In genomic region chr1:167059045-167059728, GRCh38 we compare ENCODE assay signal across 1 cellular context.
TF ChIP-seq lines count a peak whose summit lies in the region.

No MANE protein-coding gene starts in this region.

TF ChIP-seq in HepG2, 621 proteins besides CTCF, POLR2A, EP300 and RAD21 (continued from another document):
- TF ChIP-seq ZFX (CRISPR knock-in tag; IDR thresholded peaks at IDR 0.05; ENCODE audit: low read depth) (peak; percentile 32; the same call in 1 of the 2 replicates), BORCS8-MEF2B (CRISPR knock-in tag; IDR thresholded peaks at IDR 0.05) (no peak), MEIS2 (CRISPR knock-in tag; IDR thresholded peaks at IDR 0.05) (no peak), ZNF331 (CRISPR knock-in tag; IDR thresholded peaks at IDR 0.05) (no peak), ETV5 (CRISPR knock-in tag; IDR thresholded peaks at IDR 0.05; ENCODE audit: borderline replicate concordance) (peak; percentile 92), HMGXB4 (CRISPR knock-in tag; IDR thresholded peaks at IDR 0.05; ENCODE audit: borderline replicate concordance in 1 of 2, low read depth in 1 of 2) (0 out of 4 replicates have a peak, but pooled peaks of 1 of the 2 experiments have one; percentile 23), FOXJ3 (CRISPR knock-in tag; IDR thresholded peaks at IDR 0.05; ENCODE audit: borderline replicate concordance) (0 out of 2 replicates have a peak, but pooled peaks have one; percentile 23), HNF1B (CRISPR knock-in tag; IDR thresholded peaks at IDR 0.05) (0 out of 2 replicates have a peak, but pooled peaks have one; percentile 28), SMC3 (IDR thresholded peaks at IDR 0.05; ENCODE audit: low read length) (peak; percentile 84), GTF3A (CRISPR knock-in tag; conservative IDR thresholded peaks at IDR 0.05) (no peak), U2AF1 (optimal IDR thresholded peaks at IDR 0.05; ENCODE audit: low read depth, low read length) (no peak), ATF5 (CRISPR knock-in tag; IDR thresholded peaks at IDR 0.05; ENCODE audit: low read depth) (no peak), KDM5A (IDR thresholded peaks at IDR 0.05; ENCODE audit: borderline replicate concordance, low read length) (no peak), ZMYM4 (CRISPR knock-in tag; IDR thresholded peaks at IDR 0.05) (0 out of 2 replicates have a peak, but pooled peaks have one; percentile 30), GABPA (IDR thresholded peaks at IDR 0.05; ENCODE audit: low read depth, low read length) (no peak), GABPA (CRISPR knock-in tag; IDR thresholded peaks at IDR 0.05; ENCODE audit: low read depth) (0 out of 2 replicates have a peak, but pooled peaks have one; percentile 45), ZNF101 (CRISPR knock-in tag; IDR thresholded peaks at IDR 0.05; ENCODE audit: borderline replicate concordance, low read depth) (no peak), FOXP1 (IDR thresholded peaks at IDR 0.05) (no peak), FOXP1 (CRISPR knock-in tag; IDR thresholded peaks at IDR 0.05) (no peak), STAG1 (CRISPR knock-in tag; IDR thresholded peaks at IDR 0.05) (peak; percentile 82), ZFY (CRISPR knock-in tag; IDR thresholded peaks at IDR 0.05) (0 out of 2 replicates have a peak, but pooled peaks have one; percentile 20), FOSL2 (CRISPR knock-in tag; IDR thresholded peaks at IDR 0.05) (peak; percentile 21; the same call in 1 of the 2 replicates)
